ENCODE assay signal across 8 cellular contexts in the genomic region with DNA sequence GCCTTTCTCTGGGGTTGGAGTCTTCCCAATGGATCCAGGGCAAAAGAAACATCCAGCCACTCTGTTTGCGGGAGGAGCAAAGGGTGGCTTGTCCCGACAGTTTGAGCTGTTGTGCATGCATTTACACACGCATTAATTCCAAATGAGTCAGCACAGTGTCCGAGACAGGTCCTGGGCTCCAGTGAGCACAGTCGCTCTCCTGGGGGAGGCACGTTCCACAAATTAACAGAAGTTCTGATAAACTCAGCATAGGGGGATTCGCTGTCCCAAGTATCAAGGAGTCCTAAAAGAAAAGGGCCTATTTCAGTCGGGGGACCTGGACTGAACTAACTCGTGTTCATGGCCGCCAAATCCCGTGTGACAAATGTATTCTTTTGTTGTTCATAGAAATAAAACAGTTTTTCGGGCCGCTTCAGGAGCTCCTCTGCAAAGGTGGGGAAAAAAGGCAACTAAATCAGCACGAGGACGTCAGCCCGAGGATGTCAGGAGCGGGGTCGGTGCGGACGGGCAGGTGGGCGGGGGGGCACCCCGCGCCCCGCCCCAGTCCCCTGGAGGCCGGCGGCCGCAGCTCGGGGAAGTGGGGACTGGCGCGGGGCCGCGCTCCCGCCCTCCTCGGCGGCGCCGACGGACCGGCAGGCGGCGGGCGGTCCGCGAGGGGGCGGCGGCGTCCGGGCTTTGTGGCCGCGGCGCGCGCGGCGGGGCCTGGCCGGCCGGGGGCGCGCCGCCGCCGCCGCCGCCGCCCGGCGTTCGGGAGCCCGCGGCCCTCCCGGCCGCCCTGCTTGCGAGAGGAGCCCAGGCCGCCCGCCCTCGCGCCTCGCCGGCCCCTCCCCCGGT. TPM values are rescaled to one million over a fixed set of nuclear protein-coding genes. Genes with fewer than 3 reads are reported as not detected.
DNase-seq lines count a peak whose midpoint lies in the region; ATAC-seq, FAIRE-seq and TF ChIP-seq lines count a peak whose summit lies in the region.

Gene MSANTD3, plus strand, starts transcription at position 612 of the 834 bp plus-strand sequence. CDS start 14,796 bp downstream, outside the sequence.

- peaks cover 13% of the 10 kb centered on the region for H3K27me3 Mint-ChIP-seq in activated CD4-positive, alpha-beta T cell treated with anti-CD3 and anti-CD28 coated beads, Interleukin-2, amount 10 ng/mL, durations not matched to agents 7 days and 5 days

- H3K9me3 Mint-ChIP-seq in activated CD4-positive, alpha-beta T cell treated with anti-CD3 and anti-CD28 coated beads, Interleukin-2, amount 10 ng/mL, durations not matched to agents 7 days and 5 days = no peaks in the 10 kb centered on the region

- CTCF ChIA-PET in A549 (lab: Yijun Ruan, JAX) = interaction anchor here (0.7 to 1.7 kb wide), 12 partner anchors 8 to 296 kb away, joined by 3 to 7 read pairs (median 3); no protein-coding TSS in a partner anchor
- CTCF ChIA-PET in activated CD4-positive, alpha-beta T cell treated with anti-CD3 and anti-CD28 coated beads, Interleukin-2, amount 10 ng/mL, durations not matched to agents 7 days and 5 days (lab: Charles Lee) = interaction anchor here (0.6 to 1.3 kb wide), 3 partner anchors 15 to 425 kb away, joined by 3 read pairs; no protein-coding TSS in a partner anchor

- H3K4me3 ChIP-seq in A549 = peak within 1 kb of the TSS; percentile 89
- H3K4me3 ChIP-seq in duodenal mucosa (ENCODE audit: low read depth in 1 of 2, low read length in 2 of 2) = peak within 1 kb of the TSS; percentile 85 to 87
- peak within 1 kb of the TSS; percentile 64 to 82 (median 77) for H3K4me3 ChIP-seq in right lobe of liver

- H3K9me3 ChIP-seq in A549 = no peaks in the 10 kb centered on the region
- no peaks in the 10 kb centered on the region for H3K9me3 ChIP-seq in duodenal mucosa (ENCODE audit: control insufficient read depth in 1 of 2, low read length in 2 of 2)
- no peaks in the 10 kb centered on the region for H3K9me3 ChIP-seq in right lobe of liver

- H3K27me3 ChIP-seq in duodenal mucosa (ENCODE audit: control insufficient read depth in 1 of 2, insufficient read depth in 2 of 2, low read length in 2 of 2) (no peaks in the 10 kb centered on the region), right lobe of liver (no peaks in the 10 kb centered on the region)

- WGBS in A549 (ENCODE audit: missing lambda C conversion rate) = 0% methylated on average over 18 of the region's 80 CpGs
- WGBS in right lobe of liver (ENCODE audit: insufficient coverage, low coverage, low lambda C conversion rate, missing lambda C conversion rate) = 0% methylated on average over 13 of the region's 80 CpGs

- no peak for TF ChIP-seq EP300 in A549 (IDR thresholded peaks at IDR 0.05)

- peak within 1 kb of the TSS; percentile 96 for H3K4me2 ChIP-seq in A549

- H3K27ac ChIP-seq in A549 = peak within 1 kb of the TSS; percentile 99 to 100
- H3K27ac ChIP-seq in duodenal mucosa (ENCODE audit: low read depth, low read length) = peak within 1 kb of the TSS; percentile 73
- peak within 1 kb of the TSS; percentile 70 to 92 (median 71) for H3K27ac ChIP-seq in right lobe of liver

- H3K4me1 ChIP-seq in A549 = peaks cover 30% of the 10 kb centered on the region
- peaks cover 11 to 16% of the 10 kb centered on the region in 2 donors for H3K4me1 ChIP-seq in duodenal mucosa (ENCODE audit: control insufficient read depth in 1 of 2, insufficient read depth in 2 of 2, low read length in 2 of 2)
- H3K4me1 ChIP-seq in right lobe of liver = peaks cover 0 to 13% (median 0%) of the 10 kb centered on the region in 4 donors

- POLR2A ChIA-PET in A549 (lab: Yijun Ruan, JAX) = interaction anchor here (0.7 to 2.7 kb wide), 7 partner anchors 11 to 605 kb away, joined by 3 to 17 read pairs (median 3); partner anchors contain the start of genes NR4A3 and TEX10
- POLR2A ChIA-PET in activated CD4-positive, alpha-beta T cell treated with anti-CD3 and anti-CD28 coated beads, Interleukin-2, amount 10 ng/mL, durations not matched to agents 7 days and 5 days (lab: Charles Lee) = no interaction called here

- H3K27ac Mint-ChIP-seq in activated CD4-positive, alpha-beta T cell treated with anti-CD3 and anti-CD28 coated beads, Interleukin-2, amount 10 ng/mL, durations not matched to agents 7 days and 5 days = peak within 1 kb of the TSS; percentile 95

- H3K4me1 Mint-ChIP-seq in activated CD4-positive, alpha-beta T cell treated with anti-CD3 and anti-CD28 coated beads, Interleukin-2, amount 10 ng/mL, durations not matched to agents 7 days and 5 days = peaks cover 27% of the 10 kb centered on the region

- no peak for FAIRE-seq in A549 (lab: Jason Lieb, UNC)

- TF ChIP-seq POLR2A in A549 (IDR thresholded peaks at IDR 0.05; ENCODE audit: low read length) (peak; percentile 27; the same call in 1 of the 2 replicates), right lobe of liver (IDR thresholded peaks at IDR 0.05) (peak; percentile 82)

- H3K9ac ChIP-seq in duodenal mucosa (ENCODE audit: low read depth in 1 of 2, low read length in 2 of 2) = peak within 1 kb of the TSS; percentile 48 to 76

- peak; percentile 21; the same call in 2 of the 3 replicates for TF ChIP-seq CTCF in A549 (IDR thresholded peaks at IDR 0.05)
- TF ChIP-seq CTCF in right lobe of liver (IDR thresholded peaks at IDR 0.05) = peak in 2 of 4 donors; percentile 22 to 37

- H3K36me3 ChIP-seq in duodenal mucosa (ENCODE audit: control insufficient read depth in 1 of 2, insufficient read depth in 2 of 2, low read length in 2 of 2) (no peaks in the 10 kb centered on the region), right lobe of liver (no peaks in the 10 kb centered on the region)

- TF ChIP-seq RAD21 in A549 (conservative IDR thresholded peaks at IDR 0.05 in 1 of 2, IDR thresholded peaks at IDR 0.05 in 1 of 2) = no peak

- peak; percentile 68 to 69 for ATAC-seq in A549
- ATAC-seq in GM18511 (IDR thresholded peaks at IDR 0.05; ENCODE audit: unreplicated experiment) = peak; percentile 75
- peak; percentile 67 for ATAC-seq in HG03025 (IDR thresholded peaks at IDR 0.05; ENCODE audit: low FRiP score, unreplicated experiment)
- ATAC-seq in right lobe of liver = peak; percentile 80 to 88 (median 84)

- peak; percentile 74 to 77 for DNase-seq in A549 (ENCODE audit: low read depth in 1 of 2, low spot score in 1 of 2)
- DNase-seq in NCI-H2196 treated with DMSO at 0.1 percent for 48 hours (lab: John Stamatoyannopoulos, UW; ENCODE audit: unreplicated experiment) = peak; percentile 31
- peak; percentile 47 for DNase-seq in activated CD4-positive, alpha-beta T cell treated with anti-CD3 and anti-CD28 coated beads, Interleukin-2, amount 10 ng/mL, durations not matched to agents 7 days and 5 days
- DNase-seq in right lobe of liver = peak; percentile 71 to 80 (median 80)
- peak; percentile 60 for DNase-seq in stimulated activated CD4-positive, alpha-beta T cell treated with anti-CD3 and anti-CD28 coated beads, Interleukin-4, amount 100 ng/mL, for 1 hour

- intact Hi-C loops in right lobe of liver (cut with DNase I) = no loop called here

- H3K36me3 Mint-ChIP-seq in activated CD4-positive, alpha-beta T cell treated with anti-CD3 and anti-CD28 coated beads, Interleukin-2, amount 10 ng/mL, durations not matched to agents 7 days and 5 days (ENCODE audit: low read depth) = peaks cover 3% of the 10 kb centered on the region

- H3K4me3 Mint-ChIP-seq in activated CD4-positive, alpha-beta T cell treated with anti-CD3 and anti-CD28 coated beads, Interleukin-2, amount 10 ng/mL, durations not matched to agents 7 days and 5 days = peak within 1 kb of the TSS; percentile 90

TF ChIP-seq in A549, 52 proteins besides CTCF, POLR2A, EP300 and RAD21 (continues in another document):
- TF ChIP-seq HDAC2 (IDR thresholded peaks at IDR 0.05) = no peak
- no peak for TF ChIP-seq FOSB (CRISPR knock-in tag; IDR thresholded peaks at IDR 0.05)
- TF ChIP-seq, protein P1, sequence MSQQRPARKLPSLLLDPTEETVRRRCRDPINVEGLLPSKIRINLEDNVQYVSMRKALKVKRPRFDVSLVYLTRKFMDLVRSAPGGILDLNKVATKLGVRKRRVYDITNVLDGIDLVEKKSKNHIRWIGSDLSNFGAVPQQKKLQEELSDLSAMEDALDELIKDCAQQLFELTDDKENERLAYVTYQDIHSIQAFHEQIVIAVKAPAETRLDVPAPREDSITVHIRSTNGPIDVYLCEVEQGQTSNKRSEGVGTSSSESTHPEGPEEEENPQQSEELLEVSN (IDR thresholded peaks at IDR 0.05; ENCODE audit: borderline replicate concordance, low read depth) = peak; percentile 37; the same call in 1 of the 2 replicates
- no peak for TF ChIP-seq ZNF302 (CRISPR knock-in tag; IDR thresholded peaks at IDR 0.05)
- no peak for TF ChIP-seq ATOH8 (CRISPR knock-in tag; IDR thresholded peaks at IDR 0.05; ENCODE audit: low read depth)
- no peak for TF ChIP-seq NPAS2 (CRISPR knock-in tag; IDR thresholded peaks at IDR 0.05; ENCODE audit: borderline replicate concordance)
- no peak for TF ChIP-seq KDM5A (IDR thresholded peaks at IDR 0.05)
- TF ChIP-seq ZSCAN20 (CRISPR knock-in tag; IDR thresholded peaks at IDR 0.05) = no peak
- 0 out of 2 replicates have a peak, but pooled peaks have one; percentile 24 for TF ChIP-seq EHF (CRISPR knock-in tag; IDR thresholded peaks at IDR 0.05)
- no peak for TF ChIP-seq RCOR1 (IDR thresholded peaks at IDR 0.05; ENCODE audit: low read depth, low read length)
- TF ChIP-seq KDM1A (IDR thresholded peaks at IDR 0.05; ENCODE audit: low read depth) = no peak
- TF ChIP-seq SMC3 (IDR thresholded peaks at IDR 0.05) = no peak; the same call in 2 of the 3 replicates
- no peak for TF ChIP-seq HOXB13 (CRISPR knock-in tag; IDR thresholded peaks at IDR 0.05; ENCODE audit: low read depth)
- TF ChIP-seq CHD2 (IDR thresholded peaks at IDR 0.05; ENCODE audit: low read length, partially characterized antibody) = no peak
- no peak for TF ChIP-seq NR3C1 (IDR thresholded peaks at IDR 0.05)
- peak in 1 of 2 experiments; percentile 52; a peak in 3 of 5 replicates for TF ChIP-seq JUN (IDR thresholded peaks at IDR 0.05)
- no peak for TF ChIP-seq SREBF2 (IDR thresholded peaks at IDR 0.05)

RNA-seq across cellular contexts. Expression of gene MSANTD3, which starts in this region (rescaled TPM):
- 48.3 and 66.7 TPM in 2 replicates for polyA plus RNA-seq in A549 (2011; rRNA removed)
- 46.7 and 47.7 TPM in 2 replicates for polyA plus RNA-seq in A549 (2012; cell fraction: cytosol; rRNA removed)
- polyA plus RNA-seq in A549 (2012; cell fraction: nucleus; rRNA removed) = 20.2 and 27.2 TPM in 2 replicates
- polyA plus RNA-seq in A549 (2017; fragmentation: RNase III; extraction: RNeasy Plus Mini Kit Qiagen cat#74134 plus additional on column Dnase treatment) = 43.5 to 50.1 TPM (median 43.8 TPM) in 3 replicates
- polyA minus RNA-seq in A549 (2011; rRNA and poly(A)+ RNA removed) = 28.4 and 32.2 TPM in 2 replicates
- 10 to 100 TPM; 13.4 to 16.3 TPM for total RNA-seq in activated CD4-positive, alpha-beta T cell treated with anti-CD3 and anti-CD28 coated beads, Interleukin-2, amount 10 ng/mL, durations not matched to agents 7 days and 5 days
- total RNA-seq in right lobe of liver = 10 to 100 TPM in 3 of 6 experiments, 1 to 10 TPM in 3; 6.7 to 26.9 (median 15.9) TPM

Comparison
In these comparisons a context has a peak if more than half of its experiments do, and no peak if none do; other contexts are left out.
1. Peak in every context shown above with its lines: DNase-seq, ATAC-seq, H3K4me3 ChIP-seq and H3K27ac ChIP-seq.